Comparison of ENCODE assay signal across 1 cellular context in genomic region chr2:199912553-199913114, GRCh38.
TF ChIP-seq lines count a peak whose summit lies in the region.

No MANE protein-coding gene starts in this region.

TF ChIP-seq in GM12878, 131 proteins besides CTCF, POLR2A, EP300 and RAD21:
- peak; percentile 34; the same call in 1 of the 2 replicates for TF ChIP-seq ZBTB40 (IDR thresholded peaks at IDR 0.05; ENCODE audit: borderline replicate concordance)
- TF ChIP-seq MLLT1 (IDR thresholded peaks at IDR 0.05), result peak; percentile 95
